Comparison of ENCODE assay signal across 25 cellular contexts in genomic region chr4:41189669-41190068, GRCh38. TPM values are rescaled to one million over a fixed set of nuclear protein-coding genes. Genes with fewer than 3 reads are reported as not detected.
DNase-seq lines count a peak whose midpoint lies in the region; FAIRE-seq and TF ChIP-seq lines count a peak whose summit lies in the region.
"Had no signal": no experiment of that assay in that cellular context is flagged by ENCODE, and none has a peak within 500 bp of the region (broad histone marks: within the 10 kb centered on the region; RNA-seq: fewer than 3 reads in every experiment).

No MANE protein-coding gene starts in this region.

- H3K36me3 ChIP-seq in HUES64 (ENCODE audit: insufficient read depth, low read length), result no peaks in the 10 kb centered on the region
- H3K36me3 ChIP-seq: stomach, WERI-Rb-1 had no signal

- H3K4me1 ChIP-seq in HUES64 (ENCODE audit: insufficient read depth, low read length), result peaks cover 24% of the 10 kb centered on the region

- no peak for TF ChIP-seq CTCF in chondrocyte (IDR thresholded peaks at IDR 0.05)
- TF ChIP-seq CTCF in glutamatergic neuron (IDR thresholded peaks at IDR 0.05; ENCODE audit: partially characterized antibody, unreplicated experiment), result no peak

- H3K36me3 Mint-ChIP-seq in chondrocyte (ENCODE audit: low read depth), result no peaks in the 10 kb centered on the region
- peaks cover 4% of the 10 kb centered on the region for H3K36me3 Mint-ChIP-seq in glutamatergic neuron (ENCODE audit: unreplicated experiment)
- H3K36me3 Mint-ChIP-seq: activated CD4-positive, alpha-beta memory T cell treated with anti-CD3 and anti-CD28 coated beads for 36 hours had no signal

- H3K9me3 Mint-ChIP-seq in chondrocyte (ENCODE audit: low read depth) (peaks cover 11% of the 10 kb centered on the region), glutamatergic neuron (ENCODE audit: unreplicated experiment) (peaks cover 2% of the 10 kb centered on the region)
- H3K9me3 Mint-ChIP-seq: activated CD4-positive, alpha-beta memory T cell treated with anti-CD3 and anti-CD28 coated beads for 36 hours; dendritic cell treated with granulocyte-macrophage colony-stimulating factor and Interleukin-4, amounts not matched to agents 40 ng/mL and 50 ng/mL, for 4 days had no signal

- DNase-seq in NCI-H2107 treated with DMSO at 0.1 percent for 48 hours (lab: John Stamatoyannopoulos, UW; ENCODE audit: unreplicated experiment) (peak; percentile 7), NCI-H2107 (lab: John Stamatoyannopoulos, UW) (no peak), chondrocyte (ENCODE audit: low spot score) (no peak), GM19239 (ENCODE audit: insufficient read length, low spot score) (no peak), SIG-M5 treated with dmso at 0.1 percent for 504 hours (lab: John Stamatoyannopoulos, UW; ENCODE audit: unreplicated experiment) (no peak), H54 (ENCODE audit: insufficient read length, low spot score) (no peak), glutamatergic neuron (no peak)
- DNase-seq: activated CD4-positive, alpha-beta memory T cell treated with anti-CD3 and anti-CD28 coated beads for 36 hours; activated gamma-delta T cell treated with Interleukin-2 at 50 U/mL for 16 hours; activated T-cell treated with anti-CD3 and anti-CD28 coated beads for 4 hours; AML-193; hypothalamus; NCI-H1417 treated with DMSO at 0.1 percent for 48 hours; PC-3; stimulated activated CD4-positive, alpha-beta T cell treated with anti-CD3 and anti-CD28 coated beads, Interleukin-4, amount 100 ng/mL, for 4 hours; stomach; T-helper 2 cell; trophoblast cell; WERI-Rb-1 had no signal

- 51% methylated on average over 2 of the region's 2 CpGs for WGBS in HUES64

- TF ChIP-seq POLR2A in H54 (IDR thresholded peaks at IDR 0.05; ENCODE audit: low read depth, low read length), result no peak

- 0 out of 2 replicates have a peak overlapping the region, but pooled peaks have one; percentile 1 for H3K27ac ChIP-seq in HUES64 (ENCODE audit: low read depth, low read length)
- H3K27ac ChIP-seq: 22Rv1, stomach, WERI-Rb-1 had no signal

- H3K4me1 Mint-ChIP-seq in chondrocyte (ENCODE audit: low read depth) (peaks cover 79% of the 10 kb centered on the region), glutamatergic neuron (ENCODE audit: low read depth, unreplicated experiment) (peaks cover 11% of the 10 kb centered on the region)

- no peak overlapping the region for H3K4me3 Mint-ChIP-seq in chondrocyte (ENCODE audit: unreplicated experiment)
- H3K4me3 Mint-ChIP-seq in glutamatergic neuron (ENCODE audit: unreplicated experiment), result no peak overlapping the region
- H3K4me3 Mint-ChIP-seq: activated CD4-positive, alpha-beta memory T cell treated with anti-CD3 and anti-CD28 coated beads for 36 hours; dendritic cell treated with granulocyte-macrophage colony-stimulating factor and Interleukin-4, amounts not matched to agents 40 ng/mL and 50 ng/mL, for 4 days had no signal

- no peaks in the 10 kb centered on the region for H3K27me3 Mint-ChIP-seq in chondrocyte (ENCODE audit: low read depth)
- peaks cover 2% of the 10 kb centered on the region for H3K27me3 Mint-ChIP-seq in glutamatergic neuron (ENCODE audit: unreplicated experiment)
- H3K27me3 Mint-ChIP-seq: activated CD4-positive, alpha-beta memory T cell treated with anti-CD3 and anti-CD28 coated beads for 36 hours; dendritic cell treated with granulocyte-macrophage colony-stimulating factor and Interleukin-4, amounts not matched to agents 40 ng/mL and 50 ng/mL, for 4 days had no signal

- H3K27me3 ChIP-seq in HUES64 (ENCODE audit: insufficient read depth, low read length), result no peaks in the 10 kb centered on the region
- H3K27me3 ChIP-seq: stomach had no signal

- no peak overlapping the region for H3K4me3 ChIP-seq in HUES64 (ENCODE audit: low read length)
- H3K4me3 ChIP-seq: lung, stomach had no signal

- FAIRE-seq in GM19239 (lab: Jason Lieb, UNC) (no peak), H54 (lab: Jason Lieb, UNC) (no peak)
- FAIRE-seq: HepG2, islet of Langerhans had no signal

- no peak overlapping the region for H3K9ac ChIP-seq in HUES64 (ENCODE audit: low read depth, low read length)

- no peaks in the 10 kb centered on the region for H3K9me3 ChIP-seq in HUES64 (ENCODE audit: insufficient read depth, low read depth, low read length)
- H3K9me3 ChIP-seq: stomach had no signal

- H3K27ac Mint-ChIP-seq in chondrocyte (ENCODE audit: unreplicated experiment) (peak overlapping the region; percentile 19), glutamatergic neuron (ENCODE audit: unreplicated experiment) (no peak overlapping the region)
- H3K27ac Mint-ChIP-seq: activated CD4-positive, alpha-beta memory T cell treated with anti-CD3 and anti-CD28 coated beads for 36 hours; dendritic cell treated with granulocyte-macrophage colony-stimulating factor and Interleukin-4, amounts not matched to agents 40 ng/mL and 50 ng/mL, for 4 days had no signal

RNA-seq across cellular contexts. Expression of gene APBB2, which starts 24.7 kb away (rescaled TPM):
- polyA plus RNA-seq in HUES64 (2013, experiment 1 of 2), result 40.3 TPM
- 44.8 TPM for polyA plus RNA-seq in HUES64 (2013, experiment 2 of 2)
- total RNA-seq in chondrocyte (111 to 192 TPM (median 119 TPM) in 3 replicates), glutamatergic neuron (ENCODE audit: unreplicated experiment) (117 TPM)
